ENCODE assay signal across 2 cellular contexts in the genomic region with DNA sequence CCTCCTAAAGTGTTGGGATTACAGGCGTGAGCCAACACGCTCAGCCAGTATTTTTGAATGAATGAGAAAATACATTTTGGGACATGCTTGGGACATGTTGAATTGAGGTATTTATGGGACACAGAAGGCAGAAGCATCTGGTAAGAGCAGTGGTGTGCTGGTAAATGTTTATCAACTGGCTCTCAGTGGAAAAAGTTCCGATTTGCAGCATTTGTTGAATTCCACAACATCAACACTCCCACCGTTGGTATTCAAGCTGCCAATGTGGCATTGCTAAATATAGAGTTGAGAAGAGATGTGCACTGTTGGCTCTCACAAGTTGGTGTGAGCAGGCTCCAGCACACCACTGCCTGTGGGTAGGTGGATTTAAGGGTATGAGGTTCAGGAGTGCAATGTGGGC.
TF ChIP-seq lines count a peak whose summit lies in the region.

No MANE protein-coding gene starts in this region.

TF ChIP-seq in IMR-90, 13 proteins besides CTCF, POLR2A, EP300 and RAD21:
- TF ChIP-seq USF2 (IDR thresholded peaks at IDR 0.05; ENCODE audit: low read depth, low read length) (no peak), BHLHE40 (IDR thresholded peaks at IDR 0.05; ENCODE audit: low read depth, low read length) (no peak), CEBPB (IDR thresholded peaks at IDR 0.05; ENCODE audit: low read depth, low read length) (no peak), CHD1 (IDR thresholded peaks at IDR 0.05; ENCODE audit: low read depth, low read length) (no peak), SMC3 (IDR thresholded peaks at IDR 0.05; ENCODE audit: low read depth, low read length) (no peak), MXI1 (IDR thresholded peaks at IDR 0.05; ENCODE audit: borderline replicate concordance, low read depth, low read length) (no peak), NFE2L2 (IDR thresholded peaks at IDR 0.05; ENCODE audit: low read depth, low read length) (no peak), MAFK (IDR thresholded peaks at IDR 0.05; ENCODE audit: low read depth, low read length) (no peak)
- TF ChIP-seq, protein P1, sequence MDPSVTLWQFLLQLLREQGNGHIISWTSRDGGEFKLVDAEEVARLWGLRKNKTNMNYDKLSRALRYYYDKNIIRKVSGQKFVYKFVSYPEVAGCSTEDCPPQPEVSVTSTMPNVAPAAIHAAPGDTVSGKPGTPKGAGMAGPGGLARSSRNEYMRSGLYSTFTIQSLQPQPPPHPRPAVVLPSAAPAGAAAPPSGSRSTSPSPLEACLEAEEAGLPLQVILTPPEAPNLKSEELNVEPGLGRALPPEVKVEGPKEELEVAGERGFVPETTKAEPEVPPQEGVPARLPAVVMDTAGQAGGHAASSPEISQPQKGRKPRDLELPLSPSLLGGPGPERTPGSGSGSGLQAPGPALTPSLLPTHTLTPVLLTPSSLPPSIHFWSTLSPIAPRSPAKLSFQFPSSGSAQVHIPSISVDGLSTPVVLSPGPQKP (IDR thresholded peaks at IDR 0.05; ENCODE audit: borderline replicate concordance, low read depth, low read length): no peak
TF ChIP-seq in IMR-90: peak in this region for 0.

TF ChIP-seq in HEK293T, 16 proteins besides CTCF, POLR2A, EP300 and RAD21:
- TF ChIP-seq SP1 (IDR thresholded peaks at IDR 0.05) (no peak), NFRKB (IDR thresholded peaks at IDR 0.05) (no peak), L3MBTL2 (conservative IDR thresholded peaks at IDR 0.05) (no peak), ARNT (IDR thresholded peaks at IDR 0.05) (no peak), CTBP1 (IDR thresholded peaks at IDR 0.05; ENCODE audit: borderline replicate concordance) (no peak), FOXA1 (IDR thresholded peaks at IDR 0.05) (no peak), ZNF384 (IDR thresholded peaks at IDR 0.05) (no peak), ELF4 (IDR thresholded peaks at IDR 0.05) (no peak), SUZ12 (IDR thresholded peaks at IDR 0.05) (no peak), HDGF (IDR thresholded peaks at IDR 0.05; ENCODE audit: borderline replicate concordance) (no peak), FOXM1 (IDR thresholded peaks at IDR 0.05; ENCODE audit: borderline replicate concordance) (no peak), FOXK2 (IDR thresholded peaks at IDR 0.05) (no peak)
- TF ChIP-seq, protein P2, sequence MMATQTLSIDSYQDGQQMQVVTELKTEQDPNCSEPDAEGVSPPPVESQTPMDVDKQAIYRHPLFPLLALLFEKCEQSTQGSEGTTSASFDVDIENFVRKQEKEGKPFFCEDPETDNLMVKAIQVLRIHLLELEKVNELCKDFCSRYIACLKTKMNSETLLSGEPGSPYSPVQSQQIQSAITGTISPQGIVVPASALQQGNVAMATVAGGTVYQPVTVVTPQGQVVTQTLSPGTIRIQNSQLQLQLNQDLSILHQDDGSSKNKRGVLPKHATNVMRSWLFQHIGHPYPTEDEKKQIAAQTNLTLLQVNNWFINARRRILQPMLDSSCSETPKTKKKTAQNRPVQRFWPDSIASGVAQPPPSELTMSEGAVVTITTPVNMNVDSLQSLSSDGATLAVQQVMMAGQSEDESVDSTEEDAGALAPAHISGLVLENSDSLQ (IDR thresholded peaks at IDR 0.05): no peak
